In the genomic region with DNA sequence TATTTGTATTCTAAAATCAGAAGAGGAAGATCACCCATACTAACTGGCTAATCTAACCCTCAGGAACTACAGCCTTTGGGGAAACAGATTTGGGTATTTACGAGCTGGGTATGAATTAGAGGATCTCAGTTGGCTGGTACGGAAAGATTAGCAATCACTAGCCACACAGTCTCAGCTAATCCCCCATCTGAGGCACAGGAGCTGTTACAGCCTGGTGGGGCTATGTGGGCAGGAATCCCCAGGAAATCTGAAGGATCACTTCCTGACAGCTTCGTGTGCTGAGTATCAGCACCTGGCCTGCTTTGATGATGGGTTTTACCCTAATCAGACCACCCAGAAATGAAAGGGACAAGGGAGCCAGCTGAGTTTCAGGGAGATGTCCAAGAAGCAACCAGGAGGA, we compare ENCODE assay signal across 15 cellular contexts.
DNase-seq lines count a peak whose midpoint lies in the region; ATAC-seq lines count a peak whose summit lies in the region.
"Had no signal": no experiment of that assay in that cellular context is flagged by ENCODE, and none has a peak within 500 bp of the region (broad histone marks: within the 10 kb centered on the region; RNA-seq: fewer than 3 reads in every experiment).

No MANE protein-coding gene starts in this region.

- ATAC-seq in stimulated activated memory B cell treated with anti-CD40 and anti-IgM and Interleukin-4, amounts not matched to agents 10 μg/mL and 1 μg/mL and 100 μg/mL, for 72 hours, result peak; percentile 56
- ATAC-seq in stimulated activated naive CD8-positive, alpha-beta T cell treated with anti-CD3 and anti-CD28 coated beads, Interleukin-15, Interleukin-2, amounts not matched to agents 100 U/mL and 50 U/mL, for 24 hours, result no peak

- H3K27me3 Mint-ChIP-seq in IgD-negative memory B cell, result no peaks in the 10 kb centered on the region
- no peaks in the 10 kb centered on the region for H3K27me3 Mint-ChIP-seq in stimulated activated memory B cell treated with anti-CD40 and anti-IgM and Interleukin-4, amounts not matched to agents 10 μg/mL and 1 μg/mL and 100 μg/mL, for 72 hours
- H3K27me3 Mint-ChIP-seq in activated naive CD4-positive, alpha-beta T cell treated with anti-CD3 and anti-CD28 coated beads for 36 hours (ENCODE audit: low read depth), result no peaks in the 10 kb centered on the region

- peaks cover 0 to 3% (median 0%) of the 10 kb centered on the region in 3 donors for H3K9me3 Mint-ChIP-seq in IgD-negative memory B cell
- no peaks in the 10 kb centered on the region for H3K9me3 Mint-ChIP-seq in stimulated activated memory B cell treated with anti-CD40 and anti-IgM and Interleukin-4, amounts not matched to agents 10 μg/mL and 1 μg/mL and 100 μg/mL, for 72 hours
- no peaks in the 10 kb centered on the region for H3K9me3 Mint-ChIP-seq in activated naive CD4-positive, alpha-beta T cell treated with anti-CD3 and anti-CD28 coated beads for 36 hours

- H3K4me3 Mint-ChIP-seq in IgD-negative memory B cell, result peak overlapping the region in 2 of 4 donors; percentile 47 to 70
- peak overlapping the region; percentile 32 for H3K4me3 Mint-ChIP-seq in stimulated activated memory B cell treated with anti-CD40 and anti-IgM and Interleukin-4, amounts not matched to agents 10 μg/mL and 1 μg/mL and 100 μg/mL, for 72 hours
- no peak overlapping the region for H3K4me3 Mint-ChIP-seq in activated naive CD4-positive, alpha-beta T cell treated with anti-CD3 and anti-CD28 coated beads for 36 hours

- intact Hi-C loops in activated naive CD4-positive, alpha-beta T cell treated with anti-CD3 and anti-CD28 coated beads for 36 hours (cut with micrococcal nuclease), result no loop called here

- CTCF ChIA-PET in activated naive CD4-positive, alpha-beta T cell treated with anti-CD3 and anti-CD28 coated beads for 36 hours (lab: Charles Lee), result no interaction called here

- DNase-seq in amniotic epithelial cell (ENCODE audit: low read depth), result peak; percentile 72
- peak; percentile 62 for DNase-seq in islet precursor cell
- no peak for DNase-seq in stimulated activated naive CD8-positive, alpha-beta T cell treated with anti-CD3 and anti-CD28 coated beads, Interleukin-15, Interleukin-2, amounts not matched to agents 100 U/mL and 50 U/mL, for 24 hours
- DNase-seq in COLO829 (ENCODE audit: low spot score), result no peak
- no peak for DNase-seq in activated naive CD4-positive, alpha-beta T cell treated with anti-CD3 and anti-CD28 coated beads for 36 hours
- DNase-seq: ACHN, AML-193, Caco-2, DMS153, H7, NCI-H187 treated with DMSO at 0.1 percent for 48 hours, NCI-H345, NCI-H748 treated with DMSO at 0.1 percent for 48 hours had no signal

- peak overlapping the region; percentile 40 to 94 (median 74) for H3K27ac Mint-ChIP-seq in IgD-negative memory B cell
- peak overlapping the region; percentile 84 for H3K27ac Mint-ChIP-seq in stimulated activated memory B cell treated with anti-CD40 and anti-IgM and Interleukin-4, amounts not matched to agents 10 μg/mL and 1 μg/mL and 100 μg/mL, for 72 hours
- no peak overlapping the region for H3K27ac Mint-ChIP-seq in activated naive CD4-positive, alpha-beta T cell treated with anti-CD3 and anti-CD28 coated beads for 36 hours

- peaks cover 12% of the 10 kb centered on the region for H3K36me3 Mint-ChIP-seq in IgD-negative memory B cell
- H3K36me3 Mint-ChIP-seq in stimulated activated memory B cell treated with anti-CD40 and anti-IgM and Interleukin-4, amounts not matched to agents 10 μg/mL and 1 μg/mL and 100 μg/mL, for 72 hours, result peaks cover 65% of the 10 kb centered on the region
- H3K36me3 Mint-ChIP-seq in activated naive CD4-positive, alpha-beta T cell treated with anti-CD3 and anti-CD28 coated beads for 36 hours (ENCODE audit: low read depth), result peaks cover 3% of the 10 kb centered on the region

- H3K4me1 Mint-ChIP-seq in IgD-negative memory B cell, result peaks cover 21 to 42% (median 30%) of the 10 kb centered on the region in 3 donors
- peaks cover 39% of the 10 kb centered on the region for H3K4me1 Mint-ChIP-seq in stimulated activated memory B cell treated with anti-CD40 and anti-IgM and Interleukin-4, amounts not matched to agents 10 μg/mL and 1 μg/mL and 100 μg/mL, for 72 hours
- no peaks in the 10 kb centered on the region for H3K4me1 Mint-ChIP-seq in activated naive CD4-positive, alpha-beta T cell treated with anti-CD3 and anti-CD28 coated beads for 36 hours (ENCODE audit: low read depth)

Comparison
In these comparisons a context has a peak if more than half of its experiments do, and no peak if none do; other contexts are left out.
1. DNase-seq: peak in amniotic epithelial cell (single experiment) and islet precursor cell (single experiment); none in stimulated activated naive CD8-positive, alpha-beta T cell treated with anti-CD3 and anti-CD28 coated beads, Interleukin-15, Interleukin-2, amounts not matched to agents 100 U/mL and 50 U/mL, for 24 hours (single experiment), COLO829 (single experiment) and activated naive CD4-positive, alpha-beta T cell treated with anti-CD3 and anti-CD28 coated beads for 36 hours (single experiment).